In the genomic region with DNA sequence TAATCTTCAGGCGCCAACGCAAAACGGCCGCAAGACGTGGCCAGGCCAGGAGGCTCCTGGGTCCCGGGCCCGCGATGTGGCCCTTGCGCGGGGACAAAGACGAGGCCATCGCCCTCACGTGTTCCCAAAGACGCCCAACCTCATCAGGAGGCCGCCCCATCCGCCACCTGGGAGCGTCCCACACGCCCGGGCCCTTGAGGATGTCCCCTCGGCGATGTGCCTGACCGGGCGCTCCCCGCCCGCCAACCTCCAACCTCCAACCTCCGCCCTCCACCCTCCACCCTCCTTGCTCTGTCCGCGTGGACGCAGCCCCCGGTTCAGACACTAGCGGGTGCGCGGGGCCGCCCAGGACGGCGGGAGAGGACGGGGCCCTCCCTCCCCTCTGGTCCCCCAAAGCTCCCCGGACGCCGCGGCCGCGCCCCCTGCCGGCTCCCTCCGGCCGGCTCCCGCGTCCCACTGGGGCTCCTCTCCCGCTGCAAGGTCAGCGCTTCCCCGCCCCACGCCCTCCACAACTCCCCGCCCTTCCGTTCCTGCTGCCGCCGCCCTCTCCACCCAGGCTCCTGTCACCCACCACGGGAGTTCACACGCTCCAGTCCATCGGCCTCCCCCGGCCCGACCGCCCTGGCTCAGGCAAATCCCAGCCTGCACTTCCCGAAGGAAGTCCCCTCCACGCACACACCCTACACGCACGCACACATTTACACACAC, we compare ENCODE assay signal across 9 cellular contexts.
DNase-seq lines count a peak whose midpoint lies in the region; ATAC-seq, FAIRE-seq and TF ChIP-seq lines count a peak whose summit lies in the region.
"Had no signal": no experiment of that assay in that cellular context is flagged by ENCODE, and none has a peak within 500 bp of the region (broad histone marks: within the 10 kb centered on the region; RNA-seq: fewer than 3 reads in every experiment).

No MANE protein-coding gene starts in this region.

- no peak overlapping the region; the same call in 1 of the 2 replicates for H3K9ac ChIP-seq in HUES48 (ENCODE audit: low read depth, low read length)

- 46% methylated on average over 41 of the region's 66 CpGs for WGBS in A549 (ENCODE audit: missing lambda C conversion rate)

- H3K4me3 ChIP-seq in A549 (peak overlapping the region; percentile 46), HUES48 (ENCODE audit: low read depth, low read length) (peak overlapping the region; percentile 65)

- TF ChIP-seq CTCF in A549 (IDR thresholded peaks at IDR 0.05): peak; percentile 72

- ATAC-seq in A549 (peak; percentile 69 to 89), GM21390 (IDR thresholded peaks at IDR 0.05; ENCODE audit: unreplicated experiment) (no peak)

- H3K9me3 ChIP-seq in A549 (no peaks in the 10 kb centered on the region), HUES48 (ENCODE audit: control insufficient read depth, insufficient read depth, low read length) (no peaks in the 10 kb centered on the region)

- TF ChIP-seq EP300 in A549 (IDR thresholded peaks at IDR 0.05): no peak

- peak overlapping the region; percentile 72 to 82; a peak in 5 of 6 replicates for H3K27ac ChIP-seq in A549
- H3K27ac ChIP-seq in HUES48 (ENCODE audit: low read depth, low read length): no peak overlapping the region

- POLR2A ChIA-PET in A549 (lab: Yijun Ruan, JAX): no interaction called here

- TF ChIP-seq RAD21 in A549 (conservative IDR thresholded peaks at IDR 0.05 in 1 of 2, IDR thresholded peaks at IDR 0.05 in 1 of 2): peak; percentile 51 to 84; a peak in 4 of 5 replicates

- H3K36me3 ChIP-seq in HUES48 (ENCODE audit: control insufficient read depth, insufficient read depth, low read length): no peaks in the 10 kb centered on the region

- FAIRE-seq in A549 (lab: Jason Lieb, UNC): no peak
- FAIRE-seq: G401.6 had no signal

- peak overlapping the region; percentile 98 for H3K4me2 ChIP-seq in A549

- intact Hi-C loops in posterior cingulate gyrus (cut with DNase I): no loop called here

- CTCF ChIA-PET in A549 (lab: Yijun Ruan, JAX): interaction anchor here (0.6 to 1.9 kb wide), 11 partner anchors 8 to 523 kb away, joined by 3 to 10 read pairs (median 3); no protein-coding TSS in a partner anchor

- H3K27me3 ChIP-seq in HUES48 (ENCODE audit: control insufficient read depth, insufficient read depth, low read length): peaks cover 38% of the 10 kb centered on the region

- DNase-seq in A549 (ENCODE audit: low read depth in 1 of 2, low spot score in 1 of 2): peak; percentile 46 to 82
- DNase-seq in activated CD4-positive, alpha-beta T cell treated with anti-CD3 and anti-CD28 coated beads, Interleukin-2, amount 50 U/mL, for 48 hours: peak; percentile 47 to 48
- peak; percentile 17 for DNase-seq in globus pallidus (ENCODE audit: low spot score)
- peak in 8 of 10 donors; percentile 42 to 93 (median 63) for DNase-seq in posterior cingulate gyrus
- no peak for DNase-seq in pons (ENCODE audit: low spot score)
- DNase-seq in LoVo (ENCODE audit: low spot score): no peak

- no peak for TF ChIP-seq POLR2A in A549 (IDR thresholded peaks at IDR 0.05; ENCODE audit: low read length)

- H3K4me1 ChIP-seq in A549 (peaks cover 4% of the 10 kb centered on the region; the same call in 1 of the 3 replicates), HUES48 (ENCODE audit: control insufficient read depth, insufficient read depth, low read length) (0 out of 2 replicates have a peak, but pooled peaks cover 6% of the 10 kb centered on the region)

TF ChIP-seq in A549, 52 proteins besides CTCF, POLR2A, EP300 and RAD21:
- TF ChIP-seq EHF (CRISPR knock-in tag; IDR thresholded peaks at IDR 0.05): no peak
- TF ChIP-seq RARB (CRISPR knock-in tag; IDR thresholded peaks at IDR 0.05): no peak
- TF ChIP-seq ZFP36 (IDR thresholded peaks at IDR 0.05; ENCODE audit: borderline replicate concordance, partially characterized antibody): no peak
- no peak for TF ChIP-seq HMGXB4 (CRISPR knock-in tag; IDR thresholded peaks at IDR 0.05; ENCODE audit: borderline replicate concordance)
- no peak for TF ChIP-seq HDAC2 (IDR thresholded peaks at IDR 0.05)
- TF ChIP-seq, protein P1, sequence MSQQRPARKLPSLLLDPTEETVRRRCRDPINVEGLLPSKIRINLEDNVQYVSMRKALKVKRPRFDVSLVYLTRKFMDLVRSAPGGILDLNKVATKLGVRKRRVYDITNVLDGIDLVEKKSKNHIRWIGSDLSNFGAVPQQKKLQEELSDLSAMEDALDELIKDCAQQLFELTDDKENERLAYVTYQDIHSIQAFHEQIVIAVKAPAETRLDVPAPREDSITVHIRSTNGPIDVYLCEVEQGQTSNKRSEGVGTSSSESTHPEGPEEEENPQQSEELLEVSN (IDR thresholded peaks at IDR 0.05; ENCODE audit: borderline replicate concordance, low read depth): no peak
- no peak for TF ChIP-seq BHLHE40 (IDR thresholded peaks at IDR 0.05; ENCODE audit: low read depth, low read length)
- no peak for TF ChIP-seq NR3C1 (IDR thresholded peaks at IDR 0.05)
- no peak for TF ChIP-seq POLR2AphosphoS2 (conservative IDR thresholded peaks at IDR 0.05; ENCODE audit: low read length)
- peak; percentile 92 for TF ChIP-seq SMC3 (IDR thresholded peaks at IDR 0.05)
- TF ChIP-seq RFX5 (IDR thresholded peaks at IDR 0.05): no peak
- TF ChIP-seq, protein P2, sequence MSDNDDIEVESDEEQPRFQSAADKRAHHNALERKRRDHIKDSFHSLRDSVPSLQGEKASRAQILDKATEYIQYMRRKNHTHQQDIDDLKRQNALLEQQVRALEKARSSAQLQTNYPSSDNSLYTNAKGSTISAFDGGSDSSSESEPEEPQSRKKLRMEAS (IDR thresholded peaks at IDR 0.05): 0 out of 2 replicates have a peak, but pooled peaks have one; percentile 21

Comparison
In these comparisons a context has a peak if more than half of its experiments do, and no peak if none do; other contexts are left out.
1. DNase-seq: peak in A549 (2 of 2), activated CD4-positive, alpha-beta T cell treated with anti-CD3 and anti-CD28 coated beads, Interleukin-2, amount 50 U/mL, for 48 hours (2 of 2), globus pallidus (single experiment) and posterior cingulate gyrus (8 of 10); none in pons (single experiment) and LoVo (single experiment).